9 cellular contexts compared by ENCODE assay signal in genomic region chr20:53773792-53774371, GRCh38.
DNase-seq lines count a peak whose midpoint lies in the region; ATAC-seq and TF ChIP-seq lines count a peak whose summit lies in the region.
"Had no signal": no experiment of that assay in that cellular context is flagged by ENCODE, and none has a peak within 500 bp of the region (broad histone marks: within the 10 kb centered on the region; RNA-seq: fewer than 3 reads in every experiment).

No MANE protein-coding gene starts in this region.

- TF ChIP-seq POLR2A in suprapubic skin (IDR thresholded peaks at IDR 0.05): no peak

- H3K27me3 ChIP-seq in suprapubic skin: no peaks in the 10 kb centered on the region

- DNase-seq in DMS53 (lab: John Stamatoyannopoulos, UW) (peak; percentile 28), DMS53 treated with DMSO at 0.1 percent for 48 hours (lab: John Stamatoyannopoulos, UW; ENCODE audit: unreplicated experiment) (no peak), hepatic stellate cell (ENCODE audit: low spot score) (peak; percentile 86), suprapubic skin (ENCODE audit: low spot score in 2 of 2) (no peak), endothelial cell (ENCODE audit: low spot score) (no peak)
- no peak for DNase-seq in stimulated activated CD4-positive, alpha-beta T cell treated with anti-CD3 and anti-CD28 coated beads, Interleukin-4, amount 100 ng/mL, for 24 hours

- H3K4me3 ChIP-seq in suprapubic skin: no peak overlapping the region

- WGBS in suprapubic skin: 8% methylated on average over 1 of the region's 1 CpG

- H3K4me3 Mint-ChIP-seq in endothelial cell (ENCODE audit: unreplicated experiment): no peak overlapping the region

- H3K4me1 ChIP-seq in suprapubic skin: peaks cover 23% of the 10 kb centered on the region

- no peak overlapping the region for H3K27ac Mint-ChIP-seq in endothelial cell (ENCODE audit: unreplicated experiment)

- no peak for ATAC-seq in GM21737 (IDR thresholded peaks at IDR 0.05; ENCODE audit: unreplicated experiment)

- no peaks in the 10 kb centered on the region for H3K9me3 ChIP-seq in suprapubic skin

- no peaks in the 10 kb centered on the region for H3K36me3 ChIP-seq in suprapubic skin

- no peaks in the 10 kb centered on the region for H3K4me1 Mint-ChIP-seq in endothelial cell (ENCODE audit: unreplicated experiment)

- TF ChIP-seq EP300 in suprapubic skin (IDR thresholded peaks at IDR 0.05): no peak

- H3K9me3 Mint-ChIP-seq in endothelial cell (ENCODE audit: unreplicated experiment): no peaks in the 10 kb centered on the region

- H3K36me3 Mint-ChIP-seq in endothelial cell (ENCODE audit: low read depth, unreplicated experiment): no peaks in the 10 kb centered on the region

- peaks cover 3% of the 10 kb centered on the region for H3K27me3 Mint-ChIP-seq in endothelial cell (ENCODE audit: unreplicated experiment)

- no peak for TF ChIP-seq CTCF in suprapubic skin (IDR thresholded peaks at IDR 0.05)
- no peak for TF ChIP-seq CTCF in endothelial cell (IDR thresholded peaks at IDR 0.05; ENCODE audit: unreplicated experiment)

- H3K27ac ChIP-seq in angular gyrus (ENCODE audit: low read depth, low read length) (peak overlapping the region; percentile 0), suprapubic skin (peak overlapping the region; percentile 70)
- H3K27ac ChIP-seq: 22Rv1 had no signal

Comparison
In these comparisons a context has a peak if more than half of its experiments do, and no peak if none do; other contexts are left out.
1. DNase-seq: peak in DMS53 (single experiment) and hepatic stellate cell (single experiment); none in DMS53 treated with DMSO at 0.1 percent for 48 hours (single experiment), suprapubic skin (0 of 2), stimulated activated CD4-positive, alpha-beta T cell treated with anti-CD3 and anti-CD28 coated beads, Interleukin-4, amount 100 ng/mL, for 24 hours (single experiment) and endothelial cell (single experiment).